23 cellular contexts compared by ENCODE assay signal in the genomic region with DNA sequence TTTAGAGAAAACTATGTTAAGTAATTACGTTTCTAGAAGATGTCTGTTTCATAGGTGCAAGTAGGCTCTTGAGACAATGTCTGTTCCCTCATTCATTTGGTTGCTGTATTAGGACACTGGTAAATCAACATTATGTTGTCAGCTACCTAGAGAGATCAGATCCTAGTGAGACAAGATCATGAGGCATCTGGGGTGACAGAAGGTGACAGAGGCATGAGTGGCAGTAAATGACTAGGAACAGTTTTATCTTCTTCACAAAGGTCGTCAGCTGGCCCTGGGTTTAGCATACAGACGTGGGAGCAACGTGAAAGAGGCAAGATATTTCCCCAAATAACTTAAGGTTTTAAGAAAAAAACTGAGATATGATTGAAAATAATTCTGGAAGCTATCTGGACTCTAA.
DNase-seq lines count a peak whose midpoint lies in the region; ATAC-seq and TF ChIP-seq lines count a peak whose summit lies in the region.
"Had no signal": no experiment of that assay in that cellular context is flagged by ENCODE, and none has a peak within 500 bp of the region (broad histone marks: within the 10 kb centered on the region; RNA-seq: fewer than 3 reads in every experiment).

No MANE protein-coding gene starts in this region.

- TF ChIP-seq RAD21 in neural cell (conservative IDR thresholded peaks at IDR 0.05): no peak

- TF ChIP-seq CTCF in WERI-Rb-1 (IDR thresholded peaks at IDR 0.05; ENCODE audit: low read depth, low read length) (no peak), neural cell (IDR thresholded peaks at IDR 0.05; ENCODE audit: poor library complexity, severe bottlenecking) (no peak)

- no peaks in the 10 kb centered on the region for H4K20me1 ChIP-seq in neural cell (ENCODE audit: insufficient read depth)
- H4K20me1 ChIP-seq: BLaER1 treated with 17β-estradiol and CSF1 and Interleukin-3, amounts not matched to agents 10 nM and 100 nM had no signal

- DNase-seq in NCI-H524 (lab: John Stamatoyannopoulos, UW) (peak; percentile 88 to 95), NCI-H82 treated with DMSO at 0.1 percent for 48 hours (lab: John Stamatoyannopoulos, UW; ENCODE audit: unreplicated experiment) (peak; percentile 86), WERI-Rb-1 (peak; percentile 55), GM03348 (ENCODE audit: low spot score) (no peak), globus pallidus (ENCODE audit: low spot score) (no peak), COR-L47 (lab: John Stamatoyannopoulos, UW) (no peak)
- DNase-seq: 8988T; ACHN; AML-193; BE2C; Caco-2; CD4-positive, alpha-beta T cell; DMS 273 treated with DMSO at 0.1 percent for 48 hours; DMS79; EL; GDM1; HFFc6 had no signal

- no peaks in the 10 kb centered on the region for H3K79me2 ChIP-seq in neural cell (replicated peaks; ENCODE audit: insufficient read depth, low read length)

- no peak overlapping the region for H3K4me2 ChIP-seq in neural cell (ENCODE audit: low read length)
- H3K4me2 ChIP-seq: A549; BLaER1 treated with 17β-estradiol and CSF1 and Interleukin-3, amounts not matched to agents 10 nM and 100 nM; GM23338 had no signal

- ATAC-seq in GM19452 (IDR thresholded peaks at IDR 0.05; ENCODE audit: unreplicated experiment): no peak
- ATAC-seq: A549, GM23338 had no signal

- no peak overlapping the region for H3K27ac ChIP-seq in WERI-Rb-1
- H3K27ac ChIP-seq in neural cell (ENCODE audit: low read length): no peak overlapping the region
- H3K27ac ChIP-seq: A549; BLaER1 treated with 17β-estradiol and CSF1 and Interleukin-3, amounts not matched to agents 10 nM and 100 nM had no signal

- no peaks in the 10 kb centered on the region for H3K9me2 ChIP-seq in neural cell (ENCODE audit: insufficient read depth, low read length)

- H3K36me3 ChIP-seq in WERI-Rb-1: no peaks in the 10 kb centered on the region
- H3K36me3 ChIP-seq in neural cell (ENCODE audit: insufficient read depth, low read length): no peaks in the 10 kb centered on the region
- H3K36me3 ChIP-seq: BE2C; BLaER1 treated with 17β-estradiol and CSF1 and Interleukin-3, amounts not matched to agents 10 nM and 100 nM; HAP-1 had no signal

- H3K4me3 ChIP-seq in WERI-Rb-1 (ENCODE audit: low read depth, low read length) (no peak overlapping the region), neural cell (ENCODE audit: low read length) (no peak overlapping the region)
- H3K4me3 ChIP-seq: A549; BLaER1 treated with 17β-estradiol and CSF1 and Interleukin-3, amounts not matched to agents 10 nM and 100 nM; GM23338; HAP-1 had no signal

- peak; percentile 90 for TF ChIP-seq EP300 in neural cell (conservative IDR thresholded peaks at IDR 0.05; ENCODE audit: poor library complexity, severe bottlenecking)

- H3K27me3 ChIP-seq in WERI-Rb-1 (ENCODE audit: insufficient read depth, low read depth, severe bottlenecking): no peaks in the 10 kb centered on the region
- no peaks in the 10 kb centered on the region for H3K27me3 ChIP-seq in neural cell (ENCODE audit: insufficient read depth, low read depth, low read length)
- H3K27me3 ChIP-seq: BE2C; BLaER1 treated with 17β-estradiol and CSF1 and Interleukin-3, amounts not matched to agents 10 nM and 100 nM had no signal

- no peak overlapping the region for H2AFZ ChIP-seq in neural cell (ENCODE audit: low read depth, low read length)
- H2AFZ ChIP-seq: GM23338 had no signal

- no peak overlapping the region for H3K9ac ChIP-seq in neural cell (ENCODE audit: low read length)
- H3K9ac ChIP-seq: BLaER1 treated with 17β-estradiol and CSF1 and Interleukin-3, amounts not matched to agents 10 nM and 100 nM had no signal

- H3F3A ChIP-seq in neural cell (ENCODE audit: insufficient read depth, low read length, poor library complexity, severe bottlenecking): no peaks in the 10 kb centered on the region

- H3K9me3 ChIP-seq in WERI-Rb-1 (ENCODE audit: severe bottlenecking): peaks cover 4% of the 10 kb centered on the region
- H3K9me3 ChIP-seq in neural cell (ENCODE audit: low read length): no peaks in the 10 kb centered on the region
- H3K9me3 ChIP-seq: A549, BE2C, Caco-2, HAP-1 had no signal

TF ChIP-seq in neural cell, 6 proteins besides CTCF, POLR2A, EP300 and RAD21:
- peak; percentile 45 for TF ChIP-seq POLR2AphosphoS5 (IDR thresholded peaks at IDR 0.05)
- TF ChIP-seq, protein P1, sequence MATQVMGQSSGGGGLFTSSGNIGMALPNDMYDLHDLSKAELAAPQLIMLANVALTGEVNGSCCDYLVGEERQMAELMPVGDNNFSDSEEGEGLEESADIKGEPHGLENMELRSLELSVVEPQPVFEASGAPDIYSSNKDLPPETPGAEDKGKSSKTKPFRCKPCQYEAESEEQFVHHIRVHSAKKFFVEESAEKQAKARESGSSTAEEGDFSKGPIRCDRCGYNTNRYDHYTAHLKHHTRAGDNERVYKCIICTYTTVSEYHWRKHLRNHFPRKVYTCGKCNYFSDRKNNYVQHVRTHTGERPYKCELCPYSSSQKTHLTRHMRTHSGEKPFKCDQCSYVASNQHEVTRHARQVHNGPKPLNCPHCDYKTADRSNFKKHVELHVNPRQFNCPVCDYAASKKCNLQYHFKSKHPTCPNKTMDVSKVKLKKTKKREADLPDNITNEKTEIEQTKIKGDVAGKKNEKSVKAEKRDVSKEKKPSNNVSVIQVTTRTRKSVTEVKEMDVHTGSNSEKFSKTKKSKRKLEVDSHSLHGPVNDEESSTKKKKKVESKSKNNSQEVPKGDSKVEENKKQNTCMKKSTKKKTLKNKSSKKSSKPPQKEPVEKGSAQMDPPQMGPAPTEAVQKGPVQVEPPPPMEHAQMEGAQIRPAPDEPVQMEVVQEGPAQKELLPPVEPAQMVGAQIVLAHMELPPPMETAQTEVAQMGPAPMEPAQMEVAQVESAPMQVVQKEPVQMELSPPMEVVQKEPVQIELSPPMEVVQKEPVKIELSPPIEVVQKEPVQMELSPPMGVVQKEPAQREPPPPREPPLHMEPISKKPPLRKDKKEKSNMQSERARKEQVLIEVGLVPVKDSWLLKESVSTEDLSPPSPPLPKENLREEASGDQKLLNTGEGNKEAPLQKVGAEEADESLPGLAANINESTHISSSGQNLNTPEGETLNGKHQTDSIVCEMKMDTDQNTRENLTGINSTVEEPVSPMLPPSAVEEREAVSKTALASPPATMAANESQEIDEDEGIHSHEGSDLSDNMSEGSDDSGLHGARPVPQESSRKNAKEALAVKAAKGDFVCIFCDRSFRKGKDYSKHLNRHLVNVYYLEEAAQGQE (IDR thresholded peaks at IDR 0.05; ENCODE audit: borderline replicate concordance): no peak
TF ChIP-seq in neural cell: peak in this region for 1.

Comparison
In these comparisons a context has a peak if more than half of its experiments do, and no peak if none do; other contexts are left out.
1. DNase-seq: peak in NCI-H524 (2 of 2), NCI-H82 treated with DMSO at 0.1 percent for 48 hours (single experiment) and WERI-Rb-1 (single experiment); none in GM03348 (single experiment), globus pallidus (single experiment) and COR-L47 (single experiment).